15 cellular contexts compared by ENCODE assay signal in genomic region chr22:33382427-33382826, GRCh38.
DNase-seq lines count a peak whose midpoint lies in the region; ATAC-seq, FAIRE-seq and TF ChIP-seq lines count a peak whose summit lies in the region.
"Had no signal": no experiment of that assay in that cellular context is flagged by ENCODE, and none has a peak within 500 bp of the region (broad histone marks: within the 10 kb centered on the region; RNA-seq: fewer than 3 reads in every experiment).

No MANE protein-coding gene starts in this region.

- intact Hi-C loops in activated T-helper 2 cell treated with anti-CD3 and anti-CD28 coated beads, Interferon-gamma antibody, Interleukin-2, Interleukin-4, amounts not matched to agents 10 μg/mL and 5 μg/mL and 100 μg/mL, durations not matched to agents 14 hours and 24 hours and 36 hours (cut with micrococcal nuclease) = no loop called here

- no peaks in the 10 kb centered on the region for H3K36me3 ChIP-seq in hepatocyte (replicated peaks; ENCODE audit: insufficient read depth, low read depth)

- H3K4me3 ChIP-seq in A549 (no peak overlapping the region), hepatocyte (no peak overlapping the region)
- H3K4me3 ChIP-seq: BLaER1 treated with 17β-estradiol and CSF1 and Interleukin-3, amounts not matched to agents 10 nM and 100 nM had no signal

- peak in 1 of 2 experiments; percentile 57; a peak in 3 of 6 replicates for ATAC-seq in A549
- ATAC-seq in T-helper 17 cell = no peak

- no peaks in the 10 kb centered on the region for H3K27me3 Mint-ChIP-seq in nephron progenitor cell (ENCODE audit: low read depth, poor library complexity)
- H3K27me3 Mint-ChIP-seq in activated T-helper 2 cell treated with anti-CD3 and anti-CD28 coated beads, Interferon-gamma antibody, Interleukin-2, Interleukin-4, amounts not matched to agents 10 μg/mL and 5 μg/mL and 100 μg/mL, durations not matched to agents 14 hours and 24 hours and 36 hours (ENCODE audit: low read depth) = no peaks in the 10 kb centered on the region
- no peaks in the 10 kb centered on the region for H3K27me3 Mint-ChIP-seq in T-helper 17 cell

- FAIRE-seq in A549 (lab: Jason Lieb, UNC) = no peak
- FAIRE-seq: A204.1, H1 had no signal

- H3K4me3 Mint-ChIP-seq in nephron progenitor cell (no peak overlapping the region), T-helper 17 cell (no peak overlapping the region)
- H3K4me3 Mint-ChIP-seq in activated T-helper 2 cell treated with anti-CD3 and anti-CD28 coated beads, Interferon-gamma antibody, Interleukin-2, Interleukin-4, amounts not matched to agents 10 μg/mL and 5 μg/mL and 100 μg/mL, durations not matched to agents 14 hours and 24 hours and 36 hours (ENCODE audit: low read depth) = no peak overlapping the region

- H3K27ac Mint-ChIP-seq in nephron progenitor cell (peak overlapping the region; percentile 21), T-helper 17 cell (no peak overlapping the region)
- no peak overlapping the region for H3K27ac Mint-ChIP-seq in activated T-helper 2 cell treated with anti-CD3 and anti-CD28 coated beads, Interferon-gamma antibody, Interleukin-2, Interleukin-4, amounts not matched to agents 10 μg/mL and 5 μg/mL and 100 μg/mL, durations not matched to agents 14 hours and 24 hours and 36 hours

- H3K9me3 ChIP-seq in A549 = peaks cover 4% of the 10 kb centered on the region; the same call in 1 of the 3 replicates
- peaks cover 4% of the 10 kb centered on the region for H3K9me3 ChIP-seq in hepatocyte (ENCODE audit: low read depth)
- H3K9me3 ChIP-seq in T-helper 17 cell (ENCODE audit: control insufficient read depth, low read length, poor library complexity, severe bottlenecking) = no peaks in the 10 kb centered on the region

- H3K4me1 Mint-ChIP-seq in nephron progenitor cell (no peaks in the 10 kb centered on the region), T-helper 17 cell (no peaks in the 10 kb centered on the region)
- no peaks in the 10 kb centered on the region for H3K4me1 Mint-ChIP-seq in activated T-helper 2 cell treated with anti-CD3 and anti-CD28 coated beads, Interferon-gamma antibody, Interleukin-2, Interleukin-4, amounts not matched to agents 10 μg/mL and 5 μg/mL and 100 μg/mL, durations not matched to agents 14 hours and 24 hours and 36 hours (ENCODE audit: low read depth)

- no peak for TF ChIP-seq POLR2A in A549 (IDR thresholded peaks at IDR 0.05; ENCODE audit: low read length)

- TF ChIP-seq CTCF in A549 (IDR thresholded peaks at IDR 0.05) (no peak), hepatocyte (IDR thresholded peaks at IDR 0.05; ENCODE audit: poor library complexity) (no peak), nephron progenitor cell (IDR thresholded peaks at IDR 0.05) (no peak)

- H3K9me2 ChIP-seq in hepatocyte (replicated peaks; ENCODE audit: insufficient read depth) = no peaks in the 10 kb centered on the region

- H4K20me1 ChIP-seq in hepatocyte (ENCODE audit: insufficient read depth, poor library complexity, severe bottlenecking) = no peaks in the 10 kb centered on the region
- H4K20me1 ChIP-seq: BLaER1 treated with 17β-estradiol and CSF1 and Interleukin-3, amounts not matched to agents 10 nM and 100 nM had no signal

- H3K36me3 Mint-ChIP-seq in nephron progenitor cell (ENCODE audit: low read depth) = peaks cover 66% of the 10 kb centered on the region
- H3K36me3 Mint-ChIP-seq in activated T-helper 2 cell treated with anti-CD3 and anti-CD28 coated beads, Interferon-gamma antibody, Interleukin-2, Interleukin-4, amounts not matched to agents 10 μg/mL and 5 μg/mL and 100 μg/mL, durations not matched to agents 14 hours and 24 hours and 36 hours (ENCODE audit: low read depth) = no peaks in the 10 kb centered on the region
- H3K36me3 Mint-ChIP-seq in T-helper 17 cell (ENCODE audit: low read depth) = peaks cover 4% of the 10 kb centered on the region

- no peaks in the 10 kb centered on the region for H3K79me2 ChIP-seq in hepatocyte

- TF ChIP-seq RAD21 in A549 (conservative IDR thresholded peaks at IDR 0.05 in 1 of 2, IDR thresholded peaks at IDR 0.05 in 1 of 2) = no peak

- H3K9me3 Mint-ChIP-seq in nephron progenitor cell = peaks cover 19% of the 10 kb centered on the region
- peaks cover 22% of the 10 kb centered on the region for H3K9me3 Mint-ChIP-seq in activated T-helper 2 cell treated with anti-CD3 and anti-CD28 coated beads, Interferon-gamma antibody, Interleukin-2, Interleukin-4, amounts not matched to agents 10 μg/mL and 5 μg/mL and 100 μg/mL, durations not matched to agents 14 hours and 24 hours and 36 hours

- H3K27me3 ChIP-seq in hepatocyte = no peaks in the 10 kb centered on the region
- H3K27me3 ChIP-seq: BLaER1 treated with 17β-estradiol and CSF1 and Interleukin-3, amounts not matched to agents 10 nM and 100 nM had no signal

- POLR2A ChIA-PET in A549 (lab: Yijun Ruan, JAX) = no interaction called here

- CTCF ChIA-PET in A549 (lab: Yijun Ruan, JAX) = interaction anchor here (0.8 to 1.3 kb wide), 2 partner anchors 45 to 80 kb away, joined by 3 read pairs; no protein-coding TSS in a partner anchor

- 36% methylated on average over 7 of the region's 7 CpGs for WGBS in A549 (ENCODE audit: missing lambda C conversion rate)
- 86% methylated on average over 7 of the region's 7 CpGs for WGBS in hepatocyte (ENCODE audit: low lambda C conversion rate, missing lambda C conversion rate)

- TF ChIP-seq EP300 in A549 (IDR thresholded peaks at IDR 0.05) = no peak

- H3K4me2 ChIP-seq in A549 (peak overlapping the region; percentile 53), hepatocyte (no peak overlapping the region)
- H3K4me2 ChIP-seq: BLaER1 treated with 17β-estradiol and CSF1 and Interleukin-3, amounts not matched to agents 10 nM and 100 nM had no signal

- peak in 1 of 2 experiments; percentile 53 for DNase-seq in A549 (ENCODE audit: low read depth in 1 of 2, low spot score in 1 of 2)
- DNase-seq in hepatocyte (ENCODE audit: low spot score) = no peak
- no peak for DNase-seq in nephron progenitor cell
- DNase-seq in NOMO-1 treated with DMSO at 0.1 percent for 48 hours (lab: John Stamatoyannopoulos, UW; ENCODE audit: unreplicated experiment) = no peak
- no peak for DNase-seq in activated T-helper 2 cell treated with anti-CD3 and anti-CD28 coated beads, Interferon-gamma antibody, Interleukin-2, Interleukin-4, amounts not matched to agents 10 μg/mL and 5 μg/mL and 100 μg/mL, durations not matched to agents 14 hours and 24 hours and 36 hours (ENCODE audit: low spot score)
- no peak for DNase-seq in T-helper 17 cell
- DNase-seq in retina = no peak
- DNase-seq: KG1, NCI-H1417 treated with DMSO at 0.1 percent for 48 hours, NCI-H2029, NCI-H510A treated with DMSO at 0.1 percent for 48 hours had no signal

- H2AFZ ChIP-seq in hepatocyte = no peak overlapping the region

- H3K4me1 ChIP-seq in A549 = peaks cover 36% of the 10 kb centered on the region
- no peaks in the 10 kb centered on the region for H3K4me1 ChIP-seq in hepatocyte (ENCODE audit: insufficient read depth)

- H3K27ac ChIP-seq in A549 (peak overlapping the region; percentile 75 to 80), angular gyrus (ENCODE audit: low read depth, low read length) (peak overlapping the region; percentile 6), hepatocyte (peak overlapping the region; percentile 35)
- H3K27ac ChIP-seq: BLaER1 treated with 17β-estradiol and CSF1 and Interleukin-3, amounts not matched to agents 10 nM and 100 nM had no signal

TF ChIP-seq in A549, 52 proteins besides CTCF, POLR2A, EP300 and RAD21:
- TF ChIP-seq MYC (IDR thresholded peaks at IDR 0.05; ENCODE audit: borderline replicate concordance, low read length) (no peak), HOXB5 (CRISPR knock-in tag; IDR thresholded peaks at IDR 0.05) (no peak), JUN (IDR thresholded peaks at IDR 0.05) (no peak), CEBPB (IDR thresholded peaks at IDR 0.05) (no peak), ESRRA (IDR thresholded peaks at IDR 0.05; ENCODE audit: borderline replicate concordance, low read length) (no peak)

Comparison
In these comparisons a context has a peak if more than half of its experiments do, and no peak if none do; other contexts are left out.
1. H3K27ac ChIP-seq: peak in every context shown above with its lines; median percentile 78 in A549; 35 in hepatocyte; 6 in angular gyrus.